Comparison of ENCODE assay signal across 10 cellular contexts in genomic region chr1:98405581-98406059, GRCh38.
A peak's percentile ranks its signal among the peaks of the same experiment; 100 is the strongest.
DNase-seq lines count a peak whose midpoint lies in the region; ATAC-seq, FAIRE-seq and TF ChIP-seq lines count a peak whose summit lies in the region.
"Had no signal": no experiment of that assay in that cellular context is flagged by ENCODE, and none has a peak within 500 bp of the region (broad histone marks: within the 10 kb centered on the region; RNA-seq: fewer than 3 reads in every experiment).

No MANE protein-coding gene starts in this region.

- DNase-seq in D721Med (ENCODE audit: insufficient read length, low spot score): no peak
- no peak for DNase-seq in NCI-H1694 (lab: John Stamatoyannopoulos, UW)
- no peak for DNase-seq in stimulated activated CD8-positive, alpha-beta memory T cell treated with anti-CD3 and anti-CD28 coated beads, Interleukin-4, amount 100 ng/mL, for 48 hours
- no peak for DNase-seq in frontal cortex (ENCODE audit: low spot score in 2 of 2)
- DNase-seq in RKO (ENCODE audit: low spot score): no peak
- DNase-seq: EL, left cardiac atrium had no signal

- H3K36me3 Mint-ChIP-seq in brain: no peaks in the 10 kb centered on the region

- FAIRE-seq in D721Med (lab: Jason Lieb, UNC): peak; percentile 69
- FAIRE-seq in frontal cortex (lab: Jason Lieb, UNC): no peak

- no peaks in the 10 kb centered on the region for H3K9me3 Mint-ChIP-seq in brain

- no peak for TF ChIP-seq CTCF in D721Med (IDR thresholded peaks at IDR 0.05; ENCODE audit: insufficient read depth, missing control alignments)
- TF ChIP-seq CTCF in brain (conservative IDR thresholded peaks at IDR 0.05): no peak

- peak; percentile 88 for ATAC-seq in GM21390 (IDR thresholded peaks at IDR 0.05; ENCODE audit: unreplicated experiment)
- peak; percentile 87 for ATAC-seq in HG03432 (IDR thresholded peaks at IDR 0.05; ENCODE audit: unreplicated experiment)
- ATAC-seq: left cardiac atrium had no signal

- H3K27ac Mint-ChIP-seq in brain: peak overlapping the region in 4 of 5 experiments; percentile 13 to 76 (median 41)

- peak overlapping the region in 1 of 5 experiments; percentile 56 for H3K4me3 Mint-ChIP-seq in brain

- H3K4me1 Mint-ChIP-seq in brain: peaks cover 45% of the 10 kb centered on the region

- H3K27me3 Mint-ChIP-seq in brain: no peaks in the 10 kb centered on the region
